ENCODE assay signal across 5 cellular contexts in genomic region chr16:74339226-74339625, GRCh38. TPM values are rescaled to one million over a fixed set of nuclear protein-coding genes. Genes with fewer than 3 reads are reported as not detected.
"Had no signal": no experiment of that assay in that cellular context is flagged by ENCODE, and none has a peak within 500 bp of the region (broad histone marks: within the 10 kb centered on the region; RNA-seq: fewer than 3 reads in every experiment).

No MANE protein-coding gene starts in this region.

RNA-seq across cellular contexts. Expression of gene NPIPB15, which starts 36.9 kb away (rescaled TPM):
- total RNA-seq: dermis blood vessel endothelial cell, epithelial cell of proximal tubule, left ventricle myocardium superior, lower lobe of right lung, lung microvascular endothelial cell had no signal
